Comparison of ENCODE assay signal across 35 cellular contexts in the genomic region with DNA sequence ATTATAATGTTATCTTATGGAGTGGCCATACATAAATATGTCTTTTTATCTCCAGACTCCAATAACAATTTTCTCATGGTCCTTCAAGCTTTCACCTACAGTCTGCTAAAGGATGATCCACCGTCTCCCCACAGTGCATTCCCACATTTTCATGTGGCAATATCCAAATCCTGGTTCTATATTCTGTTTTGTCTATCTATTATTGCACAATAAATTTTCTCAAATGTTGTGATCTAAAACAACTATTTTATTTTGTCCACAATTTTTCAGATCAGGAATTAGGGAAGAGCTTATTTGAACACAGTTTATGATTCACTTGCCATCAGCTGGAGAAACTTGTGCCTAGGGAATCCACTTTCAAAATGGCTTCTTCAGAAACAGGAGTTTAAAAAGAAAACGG.
"Had no signal": no experiment of that assay in that cellular context is flagged by ENCODE, and none has a peak within 500 bp of the region (broad histone marks: within the 10 kb centered on the region; RNA-seq: fewer than 3 reads in every experiment).

No MANE protein-coding gene starts in this region.

- ATAC-seq: activated CD8-positive, alpha-beta T cell treated with anti-CD3 and anti-CD28 coated beads for 36 hours; activated naive CD8-positive, alpha-beta T cell treated with anti-CD3 and anti-CD28 coated beads, Interleukin-2, amount 50 U/mL, for 24 hours; activated T-helper 17 cell treated with anti-CD3 and anti-CD28 coated beads, Interleukin-2, amount 50 U/mL, for 72 hours; T-helper 17 cell had no signal

- H3K27me3 Mint-ChIP-seq: activated B cell treated with CpG ODN at 0.5 μM for 24 hours; activated CD4-positive, alpha-beta memory T cell treated with anti-CD3 and anti-CD28 coated beads for 36 hours; activated CD4-positive, alpha-beta T cell treated with anti-CD3 and anti-CD28 coated beads, Interleukin-2, amount 10 ng/mL, durations not matched to agents 24 days and 14 days; activated CD8-positive, alpha-beta T cell treated with anti-CD3 and anti-CD28 coated beads for 36 hours; activated naive CD4-positive, alpha-beta T cell treated with anti-CD3 and anti-CD28 coated beads, Interleukin-2, amount 10 ng/mL, durations not matched to agents 7 days and 5 days; activated naive CD4-positive, alpha-beta T cell treated with anti-CD3 and anti-CD28 coated beads, Interleukin-2, amount 50 U/mL, for 24 hours; activated naive CD8-positive, alpha-beta T cell; activated naive CD8-positive, alpha-beta T cell treated with anti-CD3 and anti-CD28 coated beads, Interleukin-2, amount 10 ng/mL, durations not matched to agents 7 days and 5 days; activated naive CD8-positive, alpha-beta T cell treated with anti-CD3 and anti-CD28 coated beads, Interleukin-2, amount 50 U/mL, for 24 hours; activated T-cell treated with anti-CD3 and anti-CD28 coated beads, Interleukin-2, amount 50 U/mL, for 24 hours; activated T-helper 17 cell treated with anti-CD3 and anti-CD28 coated beads, Interleukin-2, amount 50 U/mL, for 72 hours; brain; central memory CD8-positive, alpha-beta T cell; T-helper 17 cell had no signal

- H3K9me3 Mint-ChIP-seq: activated CD4-positive, alpha-beta T cell treated with anti-CD3 and anti-CD28 coated beads, Interleukin-2, amount 10 ng/mL, durations not matched to agents 24 days and 14 days; activated naive CD8-positive, alpha-beta T cell treated with anti-CD3 and anti-CD28 coated beads, Interleukin-2, amount 10 ng/mL, durations not matched to agents 7 days and 5 days; activated T-helper 1 cell treated with anti-CD3 and anti-CD28 coated beads, Interleukin-12 subunit alpha, Interleukin-12 subunit beta, Interleukin-2, Interleukin-4 antibody, amounts not matched to agents 30 ng/mL and 10 ng/mL and 1 ng/mL, durations not matched to agents 14 hours and 24 hours and 36 hours had no signal

- H3K27me3 ChIP-seq: ascending aorta, cardiac muscle cell, colonic mucosa had no signal

- H3K27ac ChIP-seq: ascending aorta, cardiac muscle cell, colonic mucosa, VCaP had no signal

- H3K27ac Mint-ChIP-seq: activated B cell treated with CpG ODN at 0.5 μM for 24 hours; activated CD4-positive, alpha-beta memory T cell treated with anti-CD3 and anti-CD28 coated beads for 36 hours; activated CD4-positive, alpha-beta T cell treated with anti-CD3 and anti-CD28 coated beads, Interleukin-2, amount 10 ng/mL, durations not matched to agents 24 days and 14 days; activated CD8-positive, alpha-beta T cell treated with anti-CD3 and anti-CD28 coated beads for 36 hours; activated naive CD4-positive, alpha-beta T cell treated with anti-CD3 and anti-CD28 coated beads, Interleukin-2, amount 10 ng/mL, durations not matched to agents 7 days and 5 days; activated naive CD4-positive, alpha-beta T cell treated with anti-CD3 and anti-CD28 coated beads, Interleukin-2, amount 50 U/mL, for 24 hours; activated naive CD8-positive, alpha-beta T cell; activated naive CD8-positive, alpha-beta T cell treated with anti-CD3 and anti-CD28 coated beads, Interleukin-2, amount 10 ng/mL, durations not matched to agents 7 days and 5 days; activated naive CD8-positive, alpha-beta T cell treated with anti-CD3 and anti-CD28 coated beads, Interleukin-2, amount 50 U/mL, for 24 hours; activated T-cell treated with anti-CD3 and anti-CD28 coated beads, Interleukin-2, amount 50 U/mL, for 24 hours; activated T-helper 1 cell treated with anti-CD3 and anti-CD28 coated beads, Interleukin-12 subunit alpha, Interleukin-12 subunit beta, Interleukin-2, Interleukin-4 antibody, amounts not matched to agents 30 ng/mL and 10 ng/mL and 1 ng/mL, durations not matched to agents 14 hours and 24 hours and 36 hours; activated T-helper 17 cell treated with anti-CD3 and anti-CD28 coated beads, Interleukin-2, amount 50 U/mL, for 72 hours; brain; T-helper 17 cell had no signal

- H3K4me1 Mint-ChIP-seq: activated B cell treated with CpG ODN at 0.5 μM for 24 hours; activated CD4-positive, alpha-beta T cell treated with anti-CD3 and anti-CD28 coated beads, Interleukin-2, amount 10 ng/mL, durations not matched to agents 24 days and 14 days; activated naive CD4-positive, alpha-beta T cell treated with anti-CD3 and anti-CD28 coated beads, Interleukin-2, amount 10 ng/mL, durations not matched to agents 7 days and 5 days; activated naive CD4-positive, alpha-beta T cell treated with anti-CD3 and anti-CD28 coated beads, Interleukin-2, amount 50 U/mL, for 24 hours; activated naive CD8-positive, alpha-beta T cell treated with anti-CD3 and anti-CD28 coated beads, Interleukin-2, amount 10 ng/mL, durations not matched to agents 7 days and 5 days; activated naive CD8-positive, alpha-beta T cell treated with anti-CD3 and anti-CD28 coated beads, Interleukin-2, amount 50 U/mL, for 24 hours; activated T-helper 17 cell treated with anti-CD3 and anti-CD28 coated beads, Interleukin-2, amount 50 U/mL, for 72 hours; brain; central memory CD8-positive, alpha-beta T cell; T-helper 17 cell had no signal

- FAIRE-seq: bronchial epithelial cell, TTC549 had no signal

- H3K4me3 ChIP-seq: ascending aorta, cardiac muscle cell, colonic mucosa had no signal

- H3K9me3 ChIP-seq: ascending aorta, colonic mucosa had no signal

- H3K4me1 ChIP-seq: ascending aorta, colonic mucosa had no signal

- H3K4me3 Mint-ChIP-seq: activated B cell treated with CpG ODN at 0.5 μM for 24 hours; activated CD4-positive, alpha-beta memory T cell treated with anti-CD3 and anti-CD28 coated beads for 36 hours; activated CD4-positive, alpha-beta T cell treated with anti-CD3 and anti-CD28 coated beads, Interleukin-2, amount 10 ng/mL, durations not matched to agents 24 days and 14 days; activated CD8-positive, alpha-beta T cell treated with anti-CD3 and anti-CD28 coated beads for 36 hours; activated naive CD4-positive, alpha-beta T cell treated with anti-CD3 and anti-CD28 coated beads, Interleukin-2, amount 10 ng/mL, durations not matched to agents 7 days and 5 days; activated naive CD4-positive, alpha-beta T cell treated with anti-CD3 and anti-CD28 coated beads, Interleukin-2, amount 50 U/mL, for 24 hours; activated naive CD8-positive, alpha-beta T cell; activated naive CD8-positive, alpha-beta T cell treated with anti-CD3 and anti-CD28 coated beads, Interleukin-2, amount 10 ng/mL, durations not matched to agents 7 days and 5 days; activated naive CD8-positive, alpha-beta T cell treated with anti-CD3 and anti-CD28 coated beads, Interleukin-2, amount 50 U/mL, for 24 hours; activated T-cell treated with anti-CD3 and anti-CD28 coated beads, Interleukin-2, amount 50 U/mL, for 24 hours; activated T-helper 1 cell treated with anti-CD3 and anti-CD28 coated beads, Interleukin-12 subunit alpha, Interleukin-12 subunit beta, Interleukin-2, Interleukin-4 antibody, amounts not matched to agents 30 ng/mL and 10 ng/mL and 1 ng/mL, durations not matched to agents 14 hours and 24 hours and 36 hours; activated T-helper 17 cell treated with anti-CD3 and anti-CD28 coated beads, Interleukin-2, amount 50 U/mL, for 72 hours; brain; central memory CD8-positive, alpha-beta T cell; T-helper 17 cell had no signal

- H3K36me3 ChIP-seq: ascending aorta, cardiac muscle cell, colonic mucosa had no signal

- H3K36me3 Mint-ChIP-seq: activated CD4-positive, alpha-beta memory T cell treated with anti-CD3 and anti-CD28 coated beads for 36 hours; activated naive CD4-positive, alpha-beta T cell treated with anti-CD3 and anti-CD28 coated beads, Interleukin-2, amount 10 ng/mL, durations not matched to agents 7 days and 5 days; activated naive CD4-positive, alpha-beta T cell treated with anti-CD3 and anti-CD28 coated beads, Interleukin-2, amount 50 U/mL, for 24 hours; activated naive CD8-positive, alpha-beta T cell; activated naive CD8-positive, alpha-beta T cell treated with anti-CD3 and anti-CD28 coated beads, Interleukin-2, amount 10 ng/mL, durations not matched to agents 7 days and 5 days; brain had no signal

- DNase-seq: activated B cell treated with CpG ODN at 0.5 μM for 24 hours; activated CD4-positive, alpha-beta memory T cell treated with anti-CD3 and anti-CD28 coated beads for 36 hours; activated CD4-positive, alpha-beta T cell treated with anti-CD3 and anti-CD28 coated beads for 4 hours; activated CD4-positive, alpha-beta T cell treated with anti-CD3 and anti-CD28 coated beads, Interleukin-2, amount 10 ng/mL, durations not matched to agents 24 days and 14 days; activated CD4-positive, alpha-beta T cell treated with anti-CD3 and anti-CD28 coated beads, Interleukin-2, amount 50 U/mL, for 1 hour; activated CD4-positive, alpha-beta T cell treated with anti-CD3 and anti-CD28 coated beads, Interleukin-2, amount 50 U/mL, for 4 hours; activated CD4-positive, CD25-positive, alpha-beta regulatory T cell treated with anti-CD3 and anti-CD28 coated beads, Interleukin-2, amount 50 U/mL, for 72 hours; activated CD8-positive, alpha-beta memory T cell treated with anti-CD3 and anti-CD28 coated beads, Interleukin-2, amount 50 U/mL, for 4 hours; activated CD8-positive, alpha-beta T cell treated with anti-CD3 and anti-CD28 coated beads for 36 hours; activated effector memory CD4-positive, alpha-beta T cell treated with anti-CD3 and anti-CD28 coated beads, Interleukin-2, amount 50 U/mL, for 16 hours; activated gamma-delta T cell treated with Interleukin-2 at 50 U/mL for 16 hours; activated naive CD4-positive, alpha-beta T cell treated with anti-CD3 and anti-CD28 coated beads, Interleukin-2, amount 10 ng/mL, durations not matched to agents 7 days and 5 days; activated naive CD4-positive, alpha-beta T cell treated with Interleukin-2 at 50 U/mL for 16 hours; activated naive CD8-positive, alpha-beta T cell treated with anti-CD3 and anti-CD28 coated beads, Interleukin-2, amount 10 ng/mL, durations not matched to agents 7 days and 5 days; activated naive CD8-positive, alpha-beta T cell treated with anti-CD3 and anti-CD28 coated beads, Interleukin-2, amount 50 U/mL, for 24 hours; activated T-cell treated with anti-CD3 and anti-CD28 coated beads, Interleukin-2, amount 50 U/mL, for 24 hours; activated T-cell treated with anti-CD3 and anti-CD28 coated beads, Interleukin-2, amount 50 U/mL, for 48 hours; amygdala; anterior cingulate cortex; caudate nucleus; cerebellar nuclear complex; colonic mucosa; T-helper 17 cell; T1000 had no signal
